ENCODE assay signal across 2 cellular contexts in the genomic region with DNA sequence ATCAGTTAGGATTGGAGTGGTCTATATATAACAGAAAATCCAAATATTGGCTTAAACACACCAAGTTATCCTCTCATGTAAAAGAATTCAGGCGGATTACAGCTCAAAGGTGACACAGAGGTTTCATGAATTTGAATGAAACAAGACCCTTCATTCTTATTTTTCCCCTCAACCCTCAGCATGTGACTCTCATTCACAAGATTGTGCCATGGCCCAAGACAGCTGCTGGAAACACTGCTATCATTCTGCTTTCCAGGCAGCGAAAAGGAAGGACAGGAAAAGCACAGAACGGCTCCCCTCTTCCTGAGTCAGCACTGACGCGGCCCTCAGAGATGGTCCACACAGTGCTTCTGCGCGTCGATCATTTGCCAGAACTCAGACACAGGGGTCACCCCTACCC.
TF ChIP-seq lines count a peak whose summit lies in the region.

No MANE protein-coding gene starts in this region.

TF ChIP-seq in GM23338, 12 proteins besides CTCF, POLR2A, EP300 and RAD21 (continued from another document):
- TF ChIP-seq, protein P1, sequence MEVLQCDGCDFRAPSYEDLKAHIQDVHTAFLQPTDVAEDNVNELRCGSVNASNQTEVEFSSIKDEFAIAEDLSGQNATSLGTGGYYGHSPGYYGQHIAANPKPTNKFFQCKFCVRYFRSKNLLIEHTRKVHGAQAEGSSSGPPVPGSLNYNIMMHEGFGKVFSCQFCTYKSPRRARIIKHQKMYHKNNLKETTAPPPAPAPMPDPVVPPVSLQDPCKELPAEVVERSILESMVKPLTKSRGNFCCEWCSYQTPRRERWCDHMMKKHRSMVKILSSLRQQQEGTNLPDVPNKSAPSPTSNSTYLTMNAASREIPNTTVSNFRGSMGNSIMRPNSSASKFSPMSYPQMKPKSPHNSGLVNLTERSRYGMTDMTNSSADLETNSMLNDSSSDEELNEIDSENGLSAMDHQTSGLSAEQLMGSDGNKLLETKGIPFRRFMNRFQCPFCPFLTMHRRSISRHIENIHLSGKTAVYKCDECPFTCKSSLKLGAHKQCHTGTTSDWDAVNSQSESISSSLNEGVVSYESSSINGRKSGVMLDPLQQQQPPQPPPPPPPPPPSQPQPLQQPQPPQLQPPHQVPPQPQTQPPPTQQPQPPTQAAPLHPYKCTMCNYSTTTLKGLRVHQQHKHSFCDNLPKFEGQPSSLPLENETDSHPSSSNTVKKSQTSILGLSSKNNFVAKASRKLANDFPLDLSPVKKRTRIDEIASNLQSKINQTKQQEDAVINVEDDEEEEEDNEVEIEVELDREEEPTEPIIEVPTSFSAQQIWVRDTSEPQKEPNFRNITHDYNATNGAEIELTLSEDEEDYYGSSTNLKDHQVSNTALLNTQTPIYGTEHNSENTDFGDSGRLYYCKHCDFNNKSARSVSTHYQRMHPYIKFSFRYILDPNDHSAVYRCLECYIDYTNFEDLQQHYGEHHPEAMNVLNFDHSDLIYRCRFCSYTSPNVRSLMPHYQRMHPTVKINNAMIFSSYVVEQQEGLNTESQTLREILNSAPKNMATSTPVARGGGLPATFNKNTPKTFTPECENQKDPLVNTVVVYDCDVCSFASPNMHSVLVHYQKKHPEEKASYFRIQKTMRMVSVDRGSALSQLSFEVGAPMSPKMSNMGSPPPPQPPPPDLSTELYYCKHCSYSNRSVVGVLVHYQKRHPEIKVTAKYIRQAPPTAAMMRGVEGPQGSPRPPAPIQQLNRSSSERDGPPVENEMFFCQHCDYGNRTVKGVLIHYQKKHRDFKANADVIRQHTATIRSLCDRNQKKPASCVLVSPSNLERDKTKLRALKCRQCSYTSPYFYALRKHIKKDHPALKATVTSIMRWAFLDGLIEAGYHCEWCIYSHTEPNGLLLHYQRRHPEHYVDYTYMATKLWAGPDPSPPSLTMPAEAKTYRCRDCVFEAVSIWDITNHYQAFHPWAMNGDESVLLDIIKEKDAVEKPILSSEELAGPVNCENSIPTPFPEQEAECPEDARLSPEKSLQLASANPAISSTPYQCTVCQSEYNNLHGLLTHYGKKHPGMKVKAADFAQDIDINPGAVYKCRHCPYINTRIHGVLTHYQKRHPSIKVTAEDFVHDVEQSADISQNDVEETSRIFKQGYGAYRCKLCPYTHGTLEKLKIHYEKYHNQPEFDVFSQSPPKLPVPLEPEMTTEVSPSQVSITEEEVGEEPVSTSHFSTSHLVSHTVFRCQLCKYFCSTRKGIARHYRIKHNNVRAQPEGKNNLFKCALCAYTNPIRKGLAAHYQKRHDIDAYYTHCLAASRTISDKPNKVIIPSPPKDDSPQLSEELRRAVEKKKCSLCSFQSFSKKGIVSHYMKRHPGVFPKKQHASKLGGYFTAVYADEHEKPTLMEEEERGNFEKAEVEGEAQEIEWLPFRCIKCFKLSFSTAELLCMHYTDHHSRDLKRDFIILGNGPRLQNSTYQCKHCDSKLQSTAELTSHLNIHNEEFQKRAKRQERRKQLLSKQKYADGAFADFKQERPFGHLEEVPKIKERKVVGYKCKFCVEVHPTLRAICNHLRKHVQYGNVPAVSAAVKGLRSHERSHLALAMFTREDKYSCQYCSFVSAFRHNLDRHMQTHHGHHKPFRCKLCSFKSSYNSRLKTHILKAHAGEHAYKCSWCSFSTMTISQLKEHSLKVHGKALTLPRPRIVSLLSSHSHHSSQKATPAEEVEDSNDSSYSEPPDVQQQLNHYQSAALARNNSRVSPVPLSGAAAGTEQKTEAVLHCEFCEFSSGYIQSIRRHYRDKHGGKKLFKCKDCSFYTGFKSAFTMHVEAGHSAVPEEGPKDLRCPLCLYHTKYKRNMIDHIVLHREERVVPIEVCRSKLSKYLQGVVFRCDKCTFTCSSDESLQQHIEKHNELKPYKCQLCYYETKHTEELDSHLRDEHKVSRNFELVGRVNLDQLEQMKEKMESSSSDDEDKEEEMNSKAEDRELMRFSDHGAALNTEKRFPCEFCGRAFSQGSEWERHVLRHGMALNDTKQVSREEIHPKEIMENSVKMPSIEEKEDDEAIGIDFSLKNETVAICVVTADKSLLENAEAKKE (CRISPR knock-in tag; IDR thresholded peaks at IDR 0.05), result no peak
- TF ChIP-seq, protein P2, sequence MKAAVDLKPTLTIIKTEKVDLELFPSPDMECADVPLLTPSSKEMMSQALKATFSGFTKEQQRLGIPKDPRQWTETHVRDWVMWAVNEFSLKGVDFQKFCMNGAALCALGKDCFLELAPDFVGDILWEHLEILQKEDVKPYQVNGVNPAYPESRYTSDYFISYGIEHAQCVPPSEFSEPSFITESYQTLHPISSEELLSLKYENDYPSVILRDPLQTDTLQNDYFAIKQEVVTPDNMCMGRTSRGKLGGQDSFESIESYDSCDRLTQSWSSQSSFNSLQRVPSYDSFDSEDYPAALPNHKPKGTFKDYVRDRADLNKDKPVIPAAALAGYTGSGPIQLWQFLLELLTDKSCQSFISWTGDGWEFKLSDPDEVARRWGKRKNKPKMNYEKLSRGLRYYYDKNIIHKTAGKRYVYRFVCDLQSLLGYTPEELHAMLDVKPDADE (IDR thresholded peaks at IDR 0.05), result no peak

TF ChIP-seq in WTC11, 78 proteins besides CTCF, POLR2A, EP300 and RAD21 (continued from another document):
- TF ChIP-seq, protein P3, sequence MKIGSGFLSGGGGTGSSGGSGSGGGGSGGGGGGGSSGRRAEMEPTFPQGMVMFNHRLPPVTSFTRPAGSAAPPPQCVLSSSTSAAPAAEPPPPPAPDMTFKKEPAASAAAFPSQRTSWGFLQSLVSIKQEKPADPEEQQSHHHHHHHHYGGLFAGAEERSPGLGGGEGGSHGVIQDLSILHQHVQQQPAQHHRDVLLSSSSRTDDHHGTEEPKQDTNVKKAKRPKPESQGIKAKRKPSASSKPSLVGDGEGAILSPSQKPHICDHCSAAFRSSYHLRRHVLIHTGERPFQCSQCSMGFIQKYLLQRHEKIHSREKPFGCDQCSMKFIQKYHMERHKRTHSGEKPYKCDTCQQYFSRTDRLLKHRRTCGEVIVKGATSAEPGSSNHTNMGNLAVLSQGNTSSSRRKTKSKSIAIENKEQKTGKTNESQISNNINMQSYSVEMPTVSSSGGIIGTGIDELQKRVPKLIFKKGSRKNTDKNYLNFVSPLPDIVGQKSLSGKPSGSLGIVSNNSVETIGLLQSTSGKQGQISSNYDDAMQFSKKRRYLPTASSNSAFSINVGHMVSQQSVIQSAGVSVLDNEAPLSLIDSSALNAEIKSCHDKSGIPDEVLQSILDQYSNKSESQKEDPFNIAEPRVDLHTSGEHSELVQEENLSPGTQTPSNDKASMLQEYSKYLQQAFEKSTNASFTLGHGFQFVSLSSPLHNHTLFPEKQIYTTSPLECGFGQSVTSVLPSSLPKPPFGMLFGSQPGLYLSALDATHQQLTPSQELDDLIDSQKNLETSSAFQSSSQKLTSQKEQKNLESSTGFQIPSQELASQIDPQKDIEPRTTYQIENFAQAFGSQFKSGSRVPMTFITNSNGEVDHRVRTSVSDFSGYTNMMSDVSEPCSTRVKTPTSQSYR (CRISPR knock-in tag; IDR thresholded peaks at IDR 0.05), result no peak
- TF ChIP-seq, protein P4, sequence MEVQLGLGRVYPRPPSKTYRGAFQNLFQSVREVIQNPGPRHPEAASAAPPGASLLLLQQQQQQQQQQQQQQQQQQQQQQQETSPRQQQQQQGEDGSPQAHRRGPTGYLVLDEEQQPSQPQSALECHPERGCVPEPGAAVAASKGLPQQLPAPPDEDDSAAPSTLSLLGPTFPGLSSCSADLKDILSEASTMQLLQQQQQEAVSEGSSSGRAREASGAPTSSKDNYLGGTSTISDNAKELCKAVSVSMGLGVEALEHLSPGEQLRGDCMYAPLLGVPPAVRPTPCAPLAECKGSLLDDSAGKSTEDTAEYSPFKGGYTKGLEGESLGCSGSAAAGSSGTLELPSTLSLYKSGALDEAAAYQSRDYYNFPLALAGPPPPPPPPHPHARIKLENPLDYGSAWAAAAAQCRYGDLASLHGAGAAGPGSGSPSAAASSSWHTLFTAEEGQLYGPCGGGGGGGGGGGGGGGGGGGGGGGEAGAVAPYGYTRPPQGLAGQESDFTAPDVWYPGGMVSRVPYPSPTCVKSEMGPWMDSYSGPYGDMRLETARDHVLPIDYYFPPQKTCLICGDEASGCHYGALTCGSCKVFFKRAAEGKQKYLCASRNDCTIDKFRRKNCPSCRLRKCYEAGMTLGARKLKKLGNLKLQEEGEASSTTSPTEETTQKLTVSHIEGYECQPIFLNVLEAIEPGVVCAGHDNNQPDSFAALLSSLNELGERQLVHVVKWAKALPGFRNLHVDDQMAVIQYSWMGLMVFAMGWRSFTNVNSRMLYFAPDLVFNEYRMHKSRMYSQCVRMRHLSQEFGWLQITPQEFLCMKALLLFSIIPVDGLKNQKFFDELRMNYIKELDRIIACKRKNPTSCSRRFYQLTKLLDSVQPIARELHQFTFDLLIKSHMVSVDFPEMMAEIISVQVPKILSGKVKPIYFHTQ (CRISPR knock-in tag; IDR thresholded peaks at IDR 0.05), result no peak
- TF ChIP-seq, protein P5, sequence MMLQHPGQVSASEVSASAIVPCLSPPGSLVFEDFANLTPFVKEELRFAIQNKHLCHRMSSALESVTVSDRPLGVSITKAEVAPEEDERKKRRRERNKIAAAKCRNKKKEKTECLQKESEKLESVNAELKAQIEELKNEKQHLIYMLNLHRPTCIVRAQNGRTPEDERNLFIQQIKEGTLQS (CRISPR knock-in tag; conservative IDR thresholded peaks at IDR 0.05), result no peak
- no peak for TF ChIP-seq TP53 (CRISPR knock-in tag; IDR thresholded peaks at IDR 0.05)
